In the genomic region with DNA sequence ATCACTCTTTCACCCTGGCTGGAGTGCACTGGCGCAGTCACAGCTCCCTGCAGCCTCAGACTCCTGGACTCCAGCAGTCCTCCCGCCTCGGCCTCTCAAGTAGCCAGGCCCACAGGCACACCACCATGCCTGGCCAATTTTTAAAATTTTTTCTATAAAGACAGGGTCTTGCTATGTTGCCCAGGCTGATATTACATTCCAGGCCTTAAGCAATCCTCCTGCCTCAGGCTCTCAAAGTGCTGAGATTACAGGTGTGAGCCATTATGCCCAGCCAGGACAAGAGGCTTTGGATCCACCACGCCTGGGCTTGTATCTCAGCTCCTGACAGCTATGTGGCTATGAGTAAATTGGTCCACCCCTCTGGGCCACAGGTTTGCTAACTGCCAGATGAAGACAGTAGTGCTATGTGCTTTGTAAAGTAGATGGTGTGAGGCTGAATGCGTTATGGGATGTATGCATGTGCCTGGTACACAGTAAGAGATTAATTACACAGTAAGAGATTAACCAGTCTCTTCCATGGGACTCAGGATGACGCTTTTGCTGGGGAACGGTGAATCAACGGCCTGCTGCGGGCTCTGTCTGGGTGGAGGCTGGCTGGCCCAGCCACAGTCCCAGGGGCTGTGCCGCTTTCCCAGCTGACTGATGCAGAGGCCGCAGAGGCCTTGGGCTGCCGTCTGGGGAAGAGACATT, we compare ENCODE assay signal across 11 cellular contexts. TPM values are rescaled to one million over a fixed set of nuclear protein-coding genes. Genes with fewer than 3 reads are reported as not detected.
DNase-seq lines count a peak whose midpoint lies in the region; ATAC-seq and TF ChIP-seq lines count a peak whose summit lies in the region.
"Had no signal": no experiment of that assay in that cellular context is flagged by ENCODE, and none has a peak within 500 bp of the region (broad histone marks: within the 10 kb centered on the region; RNA-seq: fewer than 3 reads in every experiment).

No MANE protein-coding gene starts in this region.

- no peaks in the 10 kb centered on the region for H3K36me3 Mint-ChIP-seq in mesothelial cell of epicardium
- H3K36me3 Mint-ChIP-seq in stimulated activated memory B cell treated with anti-CD40 and anti-IgM and Interleukin-4, amounts not matched to agents 10 μg/mL and 1 μg/mL and 100 μg/mL, for 72 hours = no peaks in the 10 kb centered on the region

- no peak overlapping the region for H3K4me3 ChIP-seq in epithelial cell of esophagus (ENCODE audit: low read length)
- peak overlapping the region; percentile 45 for H3K4me3 ChIP-seq in thoracic aorta

- TF ChIP-seq CTCF in epithelial cell of esophagus (IDR thresholded peaks at IDR 0.05; ENCODE audit: insufficient read depth, low read depth, low read length, missing control alignments) (no peak), mesothelial cell of epicardium (IDR thresholded peaks at IDR 0.05; ENCODE audit: unreplicated experiment) (no peak), thoracic aorta (IDR thresholded peaks at IDR 0.05) (no peak)

- no peaks in the 10 kb centered on the region for H3K9me3 ChIP-seq in thoracic aorta

- DNase-seq in HCEC 1CT (peak; percentile 48), epithelial cell of esophagus (ENCODE audit: low read depth) (peak; percentile 99), mesothelial cell of epicardium (ENCODE audit: low spot score in 2 of 2, unreplicated experiment in 2 of 2) (no peak), thoracic aorta (ENCODE audit: low spot score) (no peak), NCI-H1694 treated with DMSO at 0.1 percent for 48 hours (lab: John Stamatoyannopoulos, UW) (no peak)
- DNase-seq in central memory CD4-positive, alpha-beta T cell = no peak
- DNase-seq: small intestine had no signal

- peaks cover 5% of the 10 kb centered on the region for H3K9me3 Mint-ChIP-seq in mesothelial cell of epicardium
- H3K9me3 Mint-ChIP-seq in stimulated activated memory B cell treated with anti-CD40 and anti-IgM and Interleukin-4, amounts not matched to agents 10 μg/mL and 1 μg/mL and 100 μg/mL, for 72 hours = peaks cover 7% of the 10 kb centered on the region
- H3K9me3 Mint-ChIP-seq: T-helper 1 cell treated with Interleukin-12 subunit alpha and Interleukin-12 subunit beta and Interleukin-4 antibody, amounts not matched to agents 30 μg/mL and 1 μg/mL, for 36 hours had no signal

- peaks cover 13 to 32% of the 10 kb centered on the region in 2 donors for H3K4me1 ChIP-seq in thoracic aorta (ENCODE audit: control insufficient read depth in 1 of 2, low read depth in 2 of 2)

- peaks cover 10% of the 10 kb centered on the region for H3K4me1 Mint-ChIP-seq in mesothelial cell of epicardium
- peaks cover 9% of the 10 kb centered on the region for H3K4me1 Mint-ChIP-seq in stimulated activated memory B cell treated with anti-CD40 and anti-IgM and Interleukin-4, amounts not matched to agents 10 μg/mL and 1 μg/mL and 100 μg/mL, for 72 hours

- no peaks in the 10 kb centered on the region for H3K36me3 ChIP-seq in thoracic aorta

- H3K27ac ChIP-seq in thoracic aorta = peak overlapping the region; percentile 53 to 82
- H3K27ac ChIP-seq: HL-60 had no signal

- H3K27me3 ChIP-seq in thoracic aorta (replicated peaks; ENCODE audit: insufficient read depth) = no peaks in the 10 kb centered on the region

- no peak overlapping the region for H3K4me3 Mint-ChIP-seq in mesothelial cell of epicardium
- no peak overlapping the region for H3K4me3 Mint-ChIP-seq in stimulated activated memory B cell treated with anti-CD40 and anti-IgM and Interleukin-4, amounts not matched to agents 10 μg/mL and 1 μg/mL and 100 μg/mL, for 72 hours
- H3K4me3 Mint-ChIP-seq: T-helper 1 cell treated with Interleukin-12 subunit alpha and Interleukin-12 subunit beta and Interleukin-4 antibody, amounts not matched to agents 30 μg/mL and 1 μg/mL, for 36 hours had no signal

- ATAC-seq in thoracic aorta (ENCODE audit: insufficient number of reproducible peaks, low FRiP score, low read depth) = no peak
- no peak for ATAC-seq in GM21367 (IDR thresholded peaks at IDR 0.05; ENCODE audit: unreplicated experiment)
- no peak for ATAC-seq in stimulated activated memory B cell treated with anti-CD40 and anti-IgM and Interleukin-4, amounts not matched to agents 10 μg/mL and 1 μg/mL and 100 μg/mL, for 72 hours

- H3K27ac Mint-ChIP-seq in mesothelial cell of epicardium = peak overlapping the region; percentile 85
- H3K27ac Mint-ChIP-seq in stimulated activated memory B cell treated with anti-CD40 and anti-IgM and Interleukin-4, amounts not matched to agents 10 μg/mL and 1 μg/mL and 100 μg/mL, for 72 hours = no peak overlapping the region
- H3K27ac Mint-ChIP-seq: T-helper 1 cell treated with Interleukin-12 subunit alpha and Interleukin-12 subunit beta and Interleukin-4 antibody, amounts not matched to agents 30 μg/mL and 1 μg/mL, for 36 hours had no signal

- H3K27me3 Mint-ChIP-seq in mesothelial cell of epicardium (ENCODE audit: low read depth) = no peaks in the 10 kb centered on the region
- H3K27me3 Mint-ChIP-seq in stimulated activated memory B cell treated with anti-CD40 and anti-IgM and Interleukin-4, amounts not matched to agents 10 μg/mL and 1 μg/mL and 100 μg/mL, for 72 hours = peaks cover 21% of the 10 kb centered on the region

RNA-seq across cellular contexts. Expression of gene NCOR2, which starts 53.3 kb away (rescaled TPM):
- total RNA-seq in mesothelial cell of epicardium (316 to 336 TPM (median 331 TPM) in 3 replicates), thoracic aorta (100 to 1,000 TPM; 228 to 229 TPM)

Comparison
In these comparisons a context has a peak if more than half of its experiments do, and no peak if none do; other contexts are left out.
1. DNase-seq: peak in HCEC 1CT (single experiment) and epithelial cell of esophagus (single experiment); none in mesothelial cell of epicardium (0 of 2), thoracic aorta (single experiment), central memory CD4-positive, alpha-beta T cell (single experiment) and NCI-H1694 treated with DMSO at 0.1 percent for 48 hours (single experiment).